Comparison of ENCODE assay signal across 15 cellular contexts in genomic region chr9:5845147-5845531, GRCh38. TPM values are rescaled to one million over a fixed set of nuclear protein-coding genes. Genes with fewer than 3 reads are reported as not detected.
DNase-seq lines count a peak whose midpoint lies in the region; ATAC-seq and TF ChIP-seq lines count a peak whose summit lies in the region.
"Had no signal": no experiment of that assay in that cellular context is flagged by ENCODE, and none has a peak within 500 bp of the region (broad histone marks: within the 10 kb centered on the region; RNA-seq: fewer than 3 reads in every experiment).

No MANE protein-coding gene starts in this region.

- H3K4me1 ChIP-seq in adrenal gland (replicated peaks in 1 of 2), result peaks cover 0 to 16% of the 10 kb centered on the region in 2 donors
- H3K4me1 ChIP-seq: left ventricle myocardium inferior had no signal

- no peak for DNase-seq in stimulated activated naive CD8-positive, alpha-beta T cell treated with anti-CD3 and anti-CD28 coated beads, Interleukin-15, Interleukin-2, amounts not matched to agents 100 U/mL and 50 U/mL, for 24 hours
- no peak for DNase-seq in T-cell
- DNase-seq in endothelial cell (ENCODE audit: low spot score), result no peak
- no peak for DNase-seq in NCI-H1417 (lab: John Stamatoyannopoulos, UW)
- DNase-seq in adrenal gland, result no peak
- DNase-seq in amygdala (lab: John Stamatoyannopoulos, UW), result no peak
- no peak for DNase-seq in iPS-NIHi7 (ENCODE audit: extremely low spot score)
- DNase-seq: BE2C, DMS53, endodermal cell, left ventricle myocardium inferior, NCI-H1105 treated with DMSO at 0.1 percent for 48 hours, T-helper 9 cell had no signal

- H3K27me3 Mint-ChIP-seq in stimulated activated naive CD8-positive, alpha-beta T cell treated with anti-CD3 and anti-CD28 coated beads, Interleukin-15, Interleukin-2, amounts not matched to agents 100 ng/mL and 50 ng/mL, for 24 hours, result peaks cover 10% of the 10 kb centered on the region
- H3K27me3 Mint-ChIP-seq in T-cell (no peaks in the 10 kb centered on the region), endothelial cell (ENCODE audit: unreplicated experiment) (no peaks in the 10 kb centered on the region)

- no peaks in the 10 kb centered on the region for H3K27me3 ChIP-seq in adrenal gland
- H3K27me3 ChIP-seq: BE2C had no signal

- H3K4me1 Mint-ChIP-seq in stimulated activated naive CD8-positive, alpha-beta T cell treated with anti-CD3 and anti-CD28 coated beads, Interleukin-15, Interleukin-2, amounts not matched to agents 100 ng/mL and 50 ng/mL, for 24 hours (ENCODE audit: low read depth), result peaks cover 62% of the 10 kb centered on the region
- H3K4me1 Mint-ChIP-seq in T-cell (peaks cover 54 to 73% (median 57%) of the 10 kb centered on the region in 3 donors), endothelial cell (ENCODE audit: unreplicated experiment) (peaks cover 36% of the 10 kb centered on the region)

- H3K4me3 Mint-ChIP-seq in stimulated activated naive CD8-positive, alpha-beta T cell treated with anti-CD3 and anti-CD28 coated beads, Interleukin-15, Interleukin-2, amounts not matched to agents 100 ng/mL and 50 ng/mL, for 24 hours, result peak overlapping the region; percentile 63
- H3K4me3 Mint-ChIP-seq in T-cell (peak overlapping the region in 2 of 3 donors; percentile 59 to 78), endothelial cell (ENCODE audit: unreplicated experiment) (no peak overlapping the region)
- H3K4me3 Mint-ChIP-seq: endodermal cell had no signal

- TF ChIP-seq CTCF in endothelial cell (IDR thresholded peaks at IDR 0.05; ENCODE audit: unreplicated experiment) (no peak), adrenal gland (IDR thresholded peaks at IDR 0.05) (no peak)

- H3K27ac ChIP-seq in adrenal gland, result peak overlapping the region in 2 of 5 donors; percentile 2 to 20
- H3K27ac ChIP-seq: left ventricle myocardium inferior had no signal

- POLR2A ChIA-PET in T-cell (lab: Charles Lee), result no interaction called here

- no peaks in the 10 kb centered on the region for H3K9me3 ChIP-seq in adrenal gland (replicated peaks in 1 of 3)
- H3K9me3 ChIP-seq: BE2C, left ventricle myocardium inferior had no signal

- H3K9me3 Mint-ChIP-seq in stimulated activated naive CD8-positive, alpha-beta T cell treated with anti-CD3 and anti-CD28 coated beads, Interleukin-15, Interleukin-2, amounts not matched to agents 100 ng/mL and 50 ng/mL, for 24 hours, result no peaks in the 10 kb centered on the region
- H3K9me3 Mint-ChIP-seq in T-cell (no peaks in the 10 kb centered on the region), endothelial cell (ENCODE audit: unreplicated experiment) (no peaks in the 10 kb centered on the region)

- H3K4me3 ChIP-seq in adrenal gland, result no peak overlapping the region
- H3K4me3 ChIP-seq: left ventricle myocardium inferior had no signal

- H3K36me3 Mint-ChIP-seq in stimulated activated naive CD8-positive, alpha-beta T cell treated with anti-CD3 and anti-CD28 coated beads, Interleukin-15, Interleukin-2, amounts not matched to agents 100 ng/mL and 50 ng/mL, for 24 hours (ENCODE audit: low read depth), result no peaks in the 10 kb centered on the region
- H3K36me3 Mint-ChIP-seq in T-cell, result no peaks in the 10 kb centered on the region
- H3K36me3 Mint-ChIP-seq in endothelial cell (ENCODE audit: low read depth, unreplicated experiment), result no peaks in the 10 kb centered on the region

- no peak for TF ChIP-seq POLR2A in adrenal gland (IDR thresholded peaks at IDR 0.05)

- intact Hi-C loops in adrenal gland (cut with DNase I), result no loop called here

- H3K27ac Mint-ChIP-seq in stimulated activated naive CD8-positive, alpha-beta T cell treated with anti-CD3 and anti-CD28 coated beads, Interleukin-15, Interleukin-2, amounts not matched to agents 100 ng/mL and 50 ng/mL, for 24 hours, result peak overlapping the region; percentile 89
- H3K27ac Mint-ChIP-seq in T-cell (peak overlapping the region; percentile 93 to 94), endothelial cell (ENCODE audit: unreplicated experiment) (peak overlapping the region; percentile 62)
- H3K27ac Mint-ChIP-seq: endodermal cell had no signal

- ATAC-seq in stimulated activated naive CD8-positive, alpha-beta T cell treated with anti-CD3 and anti-CD28 coated beads, Interleukin-15, Interleukin-2, amounts not matched to agents 100 U/mL and 50 U/mL, for 24 hours, result no peak
- ATAC-seq in T-cell (replicated peaks in 1 of 4), result no peak

- 48 to 76% (median 70%) methylated on average over 1 of the region's 1 CpG for WGBS in adrenal gland, 4 donors

- H3K36me3 ChIP-seq in adrenal gland (replicated peaks in 1 of 2), result no peaks in the 10 kb centered on the region
- H3K36me3 ChIP-seq: BE2C had no signal

- CTCF ChIA-PET in T-cell (lab: Charles Lee), result interaction anchor here in 1 of 2 donors (0.7 to 1.6 kb wide), 3 partner anchors 9 to 171 kb away, joined by 3 to 4 read pairs (median 4); partner anchors contain the start of gene ERMP1

RNA-seq across cellular contexts. Expression of gene ERMP1, which starts 12.2 kb away (rescaled TPM):
- total RNA-seq in T-cell (10 to 100 TPM; 12.1 to 23.5 (median 17.7) TPM), endothelial cell (ENCODE audit: unreplicated experiment) (13.4 TPM), adrenal gland (100 to 1,000 TPM in 1 of 8 donors, 10 to 100 TPM in 7; 26.9 to 120 (median 38.6) TPM)
- polyA plus RNA-seq in adrenal gland, result 10 to 100 TPM in 1 of 3 donors, 1 to 10 TPM in 2; 6.0 to 73.1 (median 6.4) TPM

RNA-seq across cellular contexts. Expression of gene MLANA, which starts 45.5 kb away (rescaled TPM):
- total RNA-seq in T-cell (not detected), endothelial cell (ENCODE audit: unreplicated experiment) (not detected), adrenal gland (not detected)
- not detected for polyA plus RNA-seq in adrenal gland
- total RNA-seq: endodermal cell, left ventricle myocardium inferior, subcutaneous adipose tissue had no signal
